ENCODE assay signal across 9 cellular contexts in genomic region chr2:108184421-108184820, GRCh38. TPM values are rescaled to one million over a fixed set of nuclear protein-coding genes. Genes with fewer than 3 reads are reported as not detected.
A peak's percentile ranks its signal among the peaks of the same experiment; 100 is the strongest.
DNase-seq lines count a peak whose midpoint lies in the region; ATAC-seq, FAIRE-seq and TF ChIP-seq lines count a peak whose summit lies in the region.
"Had no signal": no experiment of that assay in that cellular context is flagged by ENCODE, and none has a peak within 500 bp of the region (broad histone marks: within the 10 kb centered on the region; RNA-seq: fewer than 3 reads in every experiment).

No MANE protein-coding gene starts in this region.

- peaks cover 10% of the 10 kb centered on the region for H3K4me1 Mint-ChIP-seq in endothelial cell (ENCODE audit: unreplicated experiment)
- H3K4me1 Mint-ChIP-seq in activated T-cell treated with anti-CD3 and anti-CD28 coated beads, Interleukin-2, amount 50 U/mL, for 24 hours (ENCODE audit: low read depth) = no peaks in the 10 kb centered on the region
- H3K4me1 Mint-ChIP-seq: activated naive CD8-positive, alpha-beta T cell treated with anti-CD3 and anti-CD28 coated beads, Interleukin-2, amount 10 ng/mL, durations not matched to agents 7 days and 5 days had no signal

- no peaks in the 10 kb centered on the region for H3K9me3 Mint-ChIP-seq in endothelial cell (ENCODE audit: unreplicated experiment)
- no peaks in the 10 kb centered on the region for H3K9me3 Mint-ChIP-seq in activated T-cell treated with anti-CD3 and anti-CD28 coated beads, Interleukin-2, amount 50 U/mL, for 24 hours
- H3K9me3 Mint-ChIP-seq: activated naive CD8-positive, alpha-beta T cell treated with anti-CD3 and anti-CD28 coated beads, Interleukin-2, amount 10 ng/mL, durations not matched to agents 7 days and 5 days had no signal

- no peak for TF ChIP-seq EP300 in A549 (IDR thresholded peaks at IDR 0.05)

- ATAC-seq in A549 (peak in 1 of 2 experiments; percentile 77; a peak in 3 of 6 replicates), GM18519 (IDR thresholded peaks at IDR 0.05; ENCODE audit: low FRiP score, unreplicated experiment) (peak; percentile 65), GM21576 (IDR thresholded peaks at IDR 0.05; ENCODE audit: unreplicated experiment) (no peak)

- H3K4me3 Mint-ChIP-seq in endothelial cell (ENCODE audit: unreplicated experiment) = no peak overlapping the region
- no peak overlapping the region for H3K4me3 Mint-ChIP-seq in activated T-cell treated with anti-CD3 and anti-CD28 coated beads, Interleukin-2, amount 50 U/mL, for 24 hours
- H3K4me3 Mint-ChIP-seq: activated naive CD8-positive, alpha-beta T cell treated with anti-CD3 and anti-CD28 coated beads, Interleukin-2, amount 10 ng/mL, durations not matched to agents 7 days and 5 days had no signal

- no peaks in the 10 kb centered on the region for H3K9me3 ChIP-seq in A549

- TF ChIP-seq CTCF in A549 (IDR thresholded peaks at IDR 0.05) (peak; percentile 33; the same call in 2 of the 3 replicates), endothelial cell (IDR thresholded peaks at IDR 0.05; ENCODE audit: unreplicated experiment) (no peak)

- no peak for FAIRE-seq in A549 (lab: Jason Lieb, UNC)

- TF ChIP-seq POLR2A in A549 (IDR thresholded peaks at IDR 0.05; ENCODE audit: low read length) = no peak

- H3K4me2 ChIP-seq in A549 = no peak overlapping the region

- no peak overlapping the region for H3K27ac Mint-ChIP-seq in endothelial cell (ENCODE audit: unreplicated experiment)
- H3K27ac Mint-ChIP-seq in activated T-cell treated with anti-CD3 and anti-CD28 coated beads, Interleukin-2, amount 50 U/mL, for 24 hours = no peak overlapping the region
- H3K27ac Mint-ChIP-seq: activated naive CD8-positive, alpha-beta T cell treated with anti-CD3 and anti-CD28 coated beads, Interleukin-2, amount 10 ng/mL, durations not matched to agents 7 days and 5 days had no signal

- 47% methylated on average over 2 of the region's 2 CpGs for WGBS in A549 (ENCODE audit: missing lambda C conversion rate)

- no peak overlapping the region for H3K4me3 ChIP-seq in A549

- no peaks in the 10 kb centered on the region for H3K36me3 Mint-ChIP-seq in endothelial cell (ENCODE audit: low read depth, unreplicated experiment)
- H3K36me3 Mint-ChIP-seq in activated T-cell treated with anti-CD3 and anti-CD28 coated beads, Interleukin-2, amount 50 U/mL, for 24 hours (ENCODE audit: low read depth) = no peaks in the 10 kb centered on the region
- H3K36me3 Mint-ChIP-seq: activated naive CD8-positive, alpha-beta T cell treated with anti-CD3 and anti-CD28 coated beads, Interleukin-2, amount 10 ng/mL, durations not matched to agents 7 days and 5 days had no signal

- CTCF ChIA-PET in A549 (lab: Yijun Ruan, JAX) = interaction anchor here (0.6 to 2.1 kb wide), 10 partner anchors 9 to 637 kb away, joined by 3 to 7 read pairs (median 4); no protein-coding TSS in a partner anchor

- no peak overlapping the region for H3K27ac ChIP-seq in A549

- no peaks in the 10 kb centered on the region for H3K27me3 Mint-ChIP-seq in endothelial cell (ENCODE audit: unreplicated experiment)
- no peaks in the 10 kb centered on the region for H3K27me3 Mint-ChIP-seq in activated T-cell treated with anti-CD3 and anti-CD28 coated beads, Interleukin-2, amount 50 U/mL, for 24 hours

- peaks cover 6% of the 10 kb centered on the region for H3K4me1 ChIP-seq in A549

- POLR2A ChIA-PET in A549 (lab: Yijun Ruan, JAX) = no interaction called here

- peak in 1 of 2 experiments; percentile 46 for DNase-seq in A549 (ENCODE audit: low read depth in 1 of 2, low spot score in 1 of 2)
- peak; percentile 21 for DNase-seq in NCI-H128 (lab: John Stamatoyannopoulos, UW; ENCODE audit: unreplicated experiment)
- peak; percentile 17 for DNase-seq in endothelial cell (ENCODE audit: low spot score)
- DNase-seq in activated T-cell treated with anti-CD3 and anti-CD28 coated beads, Interleukin-2, amount 50 U/mL, for 24 hours = no peak
- no peak for DNase-seq in stimulated activated CD4-positive, alpha-beta T cell treated with anti-CD3 and anti-CD28 coated beads, Interleukin-15, amount 100 ng/mL, for 24 hours
- no peak for DNase-seq in mucosa of gallbladder (ENCODE audit: low spot score)
- DNase-seq: activated naive CD8-positive, alpha-beta T cell treated with anti-CD3 and anti-CD28 coated beads, Interleukin-2, amount 10 ng/mL, durations not matched to agents 7 days and 5 days had no signal

- peak in 1 of 2 experiments; percentile 41; a peak in 2 of 5 replicates for TF ChIP-seq RAD21 in A549 (conservative IDR thresholded peaks at IDR 0.05 in 1 of 2, IDR thresholded peaks at IDR 0.05 in 1 of 2)

TF ChIP-seq in A549, 52 proteins besides CTCF, POLR2A, EP300 and RAD21:
- no peak for TF ChIP-seq FOXS1 (CRISPR knock-in tag; IDR thresholded peaks at IDR 0.05)
- peak; percentile 24; the same call in 1 of the 3 replicates for TF ChIP-seq SMC3 (IDR thresholded peaks at IDR 0.05)

RNA-seq across cellular contexts. Expression of gene SULT1C3, which starts 55.3 kb away (rescaled TPM):
- polyA plus RNA-seq in A549 (2011; rRNA removed) (not detected in 2 replicates), A549 (2017; fragmentation: RNase III; extraction: RNeasy Plus Mini Kit Qiagen cat#74134 plus additional on column Dnase treatment) (not detected in 3 replicates)
- not detected in 2 replicates for polyA plus RNA-seq in A549 (2012; cell fraction: cytosol; rRNA removed)
- not detected in 2 replicates for polyA plus RNA-seq in A549 (2012; cell fraction: nucleus; rRNA removed)
- polyA minus RNA-seq in A549 (2011; rRNA and poly(A)+ RNA removed) = not detected in 2 replicates
- total RNA-seq in endothelial cell (ENCODE audit: unreplicated experiment) (not detected), mucosa of gallbladder (0.23 TPM)
- total RNA-seq: activated naive CD8-positive, alpha-beta T cell treated with anti-CD3 and anti-CD28 coated beads, Interleukin-2, amount 10 ng/mL, durations not matched to agents 7 days and 5 days had no signal

Comparison
In these comparisons a context has a peak if more than half of its experiments do, and no peak if none do; other contexts are left out.
1. DNase-seq: peak in NCI-H128 (single experiment) and endothelial cell (single experiment); none in activated T-cell treated with anti-CD3 and anti-CD28 coated beads, Interleukin-2, amount 50 U/mL, for 24 hours (single experiment), stimulated activated CD4-positive, alpha-beta T cell treated with anti-CD3 and anti-CD28 coated beads, Interleukin-15, amount 100 ng/mL, for 24 hours (single experiment) and mucosa of gallbladder (single experiment).